In genomic region chr7:157018997-157019591, GRCh38 we compare ENCODE assay signal across 8 cellular contexts. TPM values are rescaled to one million over a fixed set of nuclear protein-coding genes. Genes with fewer than 3 reads are reported as not detected.
DNase-seq lines count a peak whose midpoint lies in the region; ATAC-seq and TF ChIP-seq lines count a peak whose summit lies in the region.
"Had no signal": no experiment of that assay in that cellular context is flagged by ENCODE, and none has a peak within 500 bp of the region (broad histone marks: within the 10 kb centered on the region; RNA-seq: fewer than 3 reads in every experiment).

No MANE protein-coding gene starts in this region.

- no peak for TF ChIP-seq CTCF in mammary epithelial cell (conservative IDR thresholded peaks at IDR 0.05 in 1 of 2, IDR thresholded peaks at IDR 0.05 in 1 of 2; ENCODE audit: extremely low read depth in 1 of 2, insufficient read depth in 1 of 2, low read depth in 1 of 2, low read length in 2 of 2)

- in situ Hi-C loops in mammary epithelial cell (cut with MboI; ENCODE audit: low sequenced_read_pairs in 2 of 2): no loop called here

- ATAC-seq in naive thymus-derived CD8-positive, alpha-beta T cell: peak; percentile 20 to 43

- peak overlapping the region; percentile 79 for H3K4me2 ChIP-seq in mammary epithelial cell (ENCODE audit: insufficient read depth, low read depth, low read length)

- H3K27me3 Mint-ChIP-seq in naive thymus-derived CD8-positive, alpha-beta T cell: peaks cover 39 to 80% (median 63%) of the 10 kb centered on the region in 5 donors

- dilution Hi-C loops in mammary epithelial cell (cut with HindIII; ENCODE audit: low sequenced_read_pairs): no loop called here

- H2AFZ ChIP-seq in mammary epithelial cell (ENCODE audit: low read depth, low read length): peak overlapping the region; percentile 69

- peak overlapping the region; percentile 60 to 82 (median 76) for H3K4me3 Mint-ChIP-seq in naive thymus-derived CD8-positive, alpha-beta T cell

- H3K9me3 Mint-ChIP-seq in naive thymus-derived CD8-positive, alpha-beta T cell: peaks cover 0 to 2% (median 0%) of the 10 kb centered on the region in 9 donors

- no peaks in the 10 kb centered on the region for H4K20me1 ChIP-seq in mammary epithelial cell (ENCODE audit: insufficient read depth, low read length)

- POLR2A ChIA-PET in naive thymus-derived CD8-positive, alpha-beta T cell (lab: Charles Lee): no interaction called here

- H3K27me3 ChIP-seq in mammary epithelial cell (ENCODE audit: insufficient read depth, low read length): peaks cover 13% of the 10 kb centered on the region

- H3K9ac ChIP-seq in mammary epithelial cell (ENCODE audit: insufficient read depth, low read length): no peak overlapping the region

- no peaks in the 10 kb centered on the region for H3K9me3 ChIP-seq in mammary epithelial cell (replicated peaks; ENCODE audit: insufficient read depth, low read length)

- no peak overlapping the region for H3K27ac ChIP-seq in mammary epithelial cell (ENCODE audit: insufficient read depth, low read depth, low read length)

- H3K36me3 Mint-ChIP-seq in naive thymus-derived CD8-positive, alpha-beta T cell: no peaks in the 10 kb centered on the region

- 30% methylated on average over 4 of the region's 45 CpGs for WGBS in mammary epithelial cell (ENCODE audit: low coverage, missing lambda C conversion rate)

- intact Hi-C loops in mammary epithelial cell (cut with micrococcal nuclease): no loop called here

- CTCF ChIA-PET in mammary epithelial cell (lab: Charles Lee; ENCODE audit: low non-redundant PET): no interaction called here

- no TSS peak for BruUV-seq in mammary epithelial cell (replicated peaks; lab: Mats Ljungman, UMichigan)

- peaks cover 12 to 32% (median 24%) of the 10 kb centered on the region in 4 donors for H3K4me1 Mint-ChIP-seq in naive thymus-derived CD8-positive, alpha-beta T cell

- H3K4me1 ChIP-seq in mammary epithelial cell (ENCODE audit: insufficient read depth, low read length): peaks cover 22% of the 10 kb centered on the region

- no peaks in the 10 kb centered on the region for H3K79me2 ChIP-seq in mammary epithelial cell (ENCODE audit: insufficient read depth, low read length)

- DNase-seq in ELF-1 (ENCODE audit: low read depth, low spot score) (peak; percentile 39), HT-29 (ENCODE audit: low spot score) (peak; percentile 38), mammary epithelial cell (no peak), cerebellar nuclear complex (lab: John Stamatoyannopoulos, UW) (no peak), dermis blood vessel endothelial cell (no peak)
- DNase-seq in naive thymus-derived CD8-positive, alpha-beta T cell: no peak
- DNase-seq in activated CD4-positive, alpha-beta T cell treated with anti-CD3 and anti-CD28 coated beads, Interleukin-2, amount 50 U/mL, for 4 hours: no peak
- DNase-seq: NCI-H226 had no signal

- peak overlapping the region in 2 of 3 experiments; percentile 11 to 26 for H3K4me3 ChIP-seq in mammary epithelial cell (replicated peaks in 1 of 3; ENCODE audit: insufficient read depth in 1 of 3, low read depth in 2 of 3, low read length in 3 of 3)

- H3K36me3 ChIP-seq in mammary epithelial cell (ENCODE audit: insufficient read depth, low read length): no peaks in the 10 kb centered on the region

- H3K27ac Mint-ChIP-seq in naive thymus-derived CD8-positive, alpha-beta T cell: no peak overlapping the region

RNA-seq across cellular contexts. Expression of gene MNX1, which starts 8.6 kb away (rescaled TPM):
- 21.9 and 34.5 TPM in 2 replicates for total RNA-seq in HT-29 (2014; rRNA removed; shearing (Covaris generic))
- total RNA-seq in mammary epithelial cell: 1 to 10 TPM in 1 of 2 donors, under 1 TPM in 1; 0.50 to 5.1 TPM
- polyA plus RNA-seq in mammary epithelial cell: 0.10 TPM
- polyA minus RNA-seq in mammary epithelial cell: 1.3 TPM
- not detected for total RNA-seq in naive thymus-derived CD8-positive, alpha-beta T cell
- not detected for polyA plus RNA-seq in naive thymus-derived CD8-positive, alpha-beta T cell
- not detected in 2 replicates for total RNA-seq in dermis blood vessel endothelial cell

Comparison
In these comparisons a context has a peak if more than half of its experiments do, and no peak if none do; other contexts are left out.
1. DNase-seq: peak in ELF-1 (single experiment) and HT-29 (single experiment); none in mammary epithelial cell (single experiment), naive thymus-derived CD8-positive, alpha-beta T cell (0 of 10), cerebellar nuclear complex (0 of 2), dermis blood vessel endothelial cell (single experiment) and activated CD4-positive, alpha-beta T cell treated with anti-CD3 and anti-CD28 coated beads, Interleukin-2, amount 50 U/mL, for 4 hours (0 of 2).